Comparison of ENCODE assay signal across 21 cellular contexts in the genomic region with DNA sequence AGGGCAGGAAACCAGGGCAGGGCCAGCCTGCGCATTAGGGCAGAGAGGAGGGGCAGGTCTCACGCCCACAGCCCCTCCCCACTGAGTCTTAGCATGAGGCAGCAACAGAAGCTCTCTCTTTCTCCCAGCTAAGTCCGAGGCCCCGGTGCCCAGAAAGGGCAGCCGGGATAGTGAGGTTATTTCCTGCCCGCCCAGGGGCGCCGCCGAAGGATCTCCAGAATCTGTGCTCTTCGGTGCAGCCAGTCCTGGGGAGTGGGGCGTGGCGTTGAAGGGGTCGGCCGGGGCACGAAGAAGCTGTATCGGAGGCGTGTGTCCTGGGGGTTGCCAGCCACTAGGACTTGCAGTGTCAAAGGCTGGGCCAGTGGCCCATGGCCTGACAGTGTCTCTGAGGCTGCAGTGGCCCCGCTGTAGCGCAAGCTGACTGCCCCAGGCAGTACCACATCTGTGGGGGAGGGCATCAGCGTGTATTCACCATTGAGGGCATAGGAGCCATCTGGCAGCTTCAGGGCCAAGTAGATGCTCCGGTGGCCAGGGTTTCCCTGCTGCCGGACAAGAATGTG. TPM values are rescaled to one million over a fixed set of nuclear protein-coding genes. Genes with fewer than 3 reads are reported as not detected.
DNase-seq lines count a peak whose midpoint lies in the region; ATAC-seq, FAIRE-seq and TF ChIP-seq lines count a peak whose summit lies in the region.
"Had no signal": no experiment of that assay in that cellular context is flagged by ENCODE, and none has a peak within 500 bp of the region (broad histone marks: within the 10 kb centered on the region; RNA-seq: fewer than 3 reads in every experiment).

No MANE protein-coding gene starts in this region.

- TF ChIP-seq CTCF in breast epithelium (IDR thresholded peaks at IDR 0.05) (no peak), MCF 10A (IDR thresholded peaks at IDR 0.05; ENCODE audit: unreplicated experiment) (no peak), omental fat pad (IDR thresholded peaks at IDR 0.05) (no peak)

- peak overlapping the region in 1 of 3 donors; percentile 44 for H3K4me3 ChIP-seq in breast epithelium
- H3K4me3 ChIP-seq: tibial nerve had no signal

- no peaks in the 10 kb centered on the region for H3K9me3 Mint-ChIP-seq in MCF 10A (ENCODE audit: unreplicated experiment)
- no peaks in the 10 kb centered on the region for H3K9me3 Mint-ChIP-seq in activated CD4-positive, alpha-beta memory T cell treated with anti-CD3 and anti-CD28 coated beads, Interleukin-2, amount 10 ng/mL, durations not matched to agents 7 days and 5 days
- H3K9me3 Mint-ChIP-seq: CD8-positive, alpha-beta T cell had no signal

- no peak for FAIRE-seq in GM19239 (lab: Jason Lieb, UNC)

- intact Hi-C loops in breast epithelium (cut with DNase I; ENCODE audit: low total_unique reads) (no loop called here), MCF 10A (cut with micrococcal nuclease) (no loop called here)

- no peak overlapping the region for H3K4me3 Mint-ChIP-seq in MCF 10A (ENCODE audit: unreplicated experiment)
- no peak overlapping the region for H3K4me3 Mint-ChIP-seq in activated CD4-positive, alpha-beta memory T cell treated with anti-CD3 and anti-CD28 coated beads, Interleukin-2, amount 10 ng/mL, durations not matched to agents 7 days and 5 days
- H3K4me3 Mint-ChIP-seq: CD8-positive, alpha-beta T cell; naive thymus-derived CD4-positive, alpha-beta T cell had no signal

- peaks cover 17% of the 10 kb centered on the region for H3K4me1 Mint-ChIP-seq in MCF 10A (ENCODE audit: insufficient read depth, unreplicated experiment)
- H3K4me1 Mint-ChIP-seq in activated CD4-positive, alpha-beta memory T cell treated with anti-CD3 and anti-CD28 coated beads, Interleukin-2, amount 10 ng/mL, durations not matched to agents 7 days and 5 days, result peaks cover 55% of the 10 kb centered on the region

- no peaks in the 10 kb centered on the region for H3K27me3 ChIP-seq in breast epithelium
- H3K27me3 ChIP-seq: tibial nerve had no signal

- CTCF ChIA-PET in MCF 10A (lab: Yijun Ruan, JAX), result interaction anchor here (0.6 to 5.6 kb wide), 27 partner anchors 10 to 708 kb away, joined by 3 to 154 read pairs (median 9); partner anchors contain the start of genes APOA2, CFAP126, FCER1G and NDUFS2
- CTCF ChIA-PET in activated CD4-positive, alpha-beta memory T cell treated with anti-CD3 and anti-CD28 coated beads, Interleukin-2, amount 10 ng/mL, durations not matched to agents 7 days and 5 days (lab: Charles Lee), result interaction anchor here (1.1 to 6.7 kb wide), 14 partner anchors 10 to 191 kb away, joined by 3 to 79 read pairs (median 6); partner anchors contain the start of genes B4GALT3, NDUFS2, PPOX and TOMM40L

- H3K4me1 ChIP-seq in breast epithelium, result peaks cover 0 to 2% of the 10 kb centered on the region in 2 donors

- TF ChIP-seq POLR2A in breast epithelium (IDR thresholded peaks at IDR 0.05), result no peak

- no peaks in the 10 kb centered on the region for H3K36me3 Mint-ChIP-seq in MCF 10A (ENCODE audit: insufficient read depth, unreplicated experiment)
- H3K36me3 Mint-ChIP-seq in activated CD4-positive, alpha-beta memory T cell treated with anti-CD3 and anti-CD28 coated beads, Interleukin-2, amount 10 ng/mL, durations not matched to agents 7 days and 5 days (ENCODE audit: low read depth), result no peaks in the 10 kb centered on the region
- H3K36me3 Mint-ChIP-seq: CD8-positive, alpha-beta T cell had no signal

- H3K27ac Mint-ChIP-seq in MCF 10A (ENCODE audit: low read depth, unreplicated experiment), result no peak overlapping the region
- no peak overlapping the region for H3K27ac Mint-ChIP-seq in activated CD4-positive, alpha-beta memory T cell treated with anti-CD3 and anti-CD28 coated beads, Interleukin-2, amount 10 ng/mL, durations not matched to agents 7 days and 5 days
- H3K27ac Mint-ChIP-seq: CD8-positive, alpha-beta T cell had no signal

- no peak for ATAC-seq in omental fat pad (ENCODE audit: low FRiP score)
- ATAC-seq: CD8-positive, alpha-beta T cell; HCT116; naive thymus-derived CD4-positive, alpha-beta T cell had no signal

- H3K36me3 ChIP-seq in breast epithelium, result no peaks in the 10 kb centered on the region

- BruUV-seq in MCF 10A (replicated peaks; lab: Mats Ljungman, UMichigan), result no TSS peak

- H3K27ac ChIP-seq in breast epithelium (peak overlapping the region; percentile 25 to 74), temporal lobe (ENCODE audit: low read depth, low read length) (peak overlapping the region; percentile 47)

- no peaks in the 10 kb centered on the region for H3K9me3 ChIP-seq in breast epithelium
- H3K9me3 ChIP-seq: tibial nerve had no signal

- DNase-seq in breast epithelium (ENCODE audit: low spot score in 2 of 2) (no peak), MCF 10A (ENCODE audit: unreplicated experiment) (no peak), NCI-H69 (lab: John Stamatoyannopoulos, UW) (peak; percentile 68), islet precursor cell (peak; percentile 56), GM19239 (ENCODE audit: insufficient read length, low spot score) (no peak), omental fat pad (ENCODE audit: low spot score) (no peak)
- no peak for DNase-seq in activated CD4-positive, alpha-beta memory T cell treated with anti-CD3 and anti-CD28 coated beads, Interleukin-2, amount 10 ng/mL, durations not matched to agents 7 days and 5 days
- DNase-seq: ACHN; activated effector memory CD4-positive, alpha-beta T cell treated with Interleukin-2 at 50 U/mL for 16 hours; CD8-positive, alpha-beta T cell; effector CD8-positive, alpha-beta T cell; glutamatergic neuron; mammary epithelial cell; MV-4-11; naive thymus-derived CD4-positive, alpha-beta T cell; NCI-H2081; NCI-H526; stimulated activated CD4-positive, alpha-beta T cell treated with anti-CD3 and anti-CD28 coated beads, Interleukin-12 subunit alpha, Interleukin-12 subunit beta, amount 100 ng/mL, for 4 hours had no signal

- POLR2A ChIA-PET in MCF 10A (lab: Yijun Ruan, JAX), result interaction anchor here (0.8 to 4.0 kb wide), 4 partner anchors 9 to 78 kb away, joined by 3 to 38 read pairs (median 6); partner anchors contain the start of genes B4GALT3 and NDUFS2
- POLR2A ChIA-PET in activated CD4-positive, alpha-beta memory T cell treated with anti-CD3 and anti-CD28 coated beads, Interleukin-2, amount 10 ng/mL, durations not matched to agents 7 days and 5 days (lab: Charles Lee), result interaction anchor here (1.0 to 4.3 kb wide), 8 partner anchors 9 to 145 kb away, joined by 3 to 49 read pairs (median 8); partner anchors contain the start of genes B4GALT3, NDUFS2, PPOX and TOMM40L

- no peaks in the 10 kb centered on the region for H3K27me3 Mint-ChIP-seq in MCF 10A (ENCODE audit: insufficient read depth, unreplicated experiment)
- no peaks in the 10 kb centered on the region for H3K27me3 Mint-ChIP-seq in activated CD4-positive, alpha-beta memory T cell treated with anti-CD3 and anti-CD28 coated beads, Interleukin-2, amount 10 ng/mL, durations not matched to agents 7 days and 5 days
- H3K27me3 Mint-ChIP-seq: naive thymus-derived CD4-positive, alpha-beta T cell had no signal

RNA-seq across cellular contexts. Expression of gene ADAMTS4, which starts 7.8 kb away (rescaled TPM):
- 10 to 100 TPM in 2 of 3 donors, 1 to 10 TPM in 1; 4.8 to 85.5 (median 24.6) TPM for total RNA-seq in breast epithelium
- not detected in 2 replicates for total RNA-seq in MCF 10A (2022)
- total RNA-seq in temporal lobe, result 0.49 TPM
- total RNA-seq in activated CD4-positive, alpha-beta memory T cell treated with anti-CD3 and anti-CD28 coated beads, Interleukin-2, amount 10 ng/mL, durations not matched to agents 7 days and 5 days, result 1 to 10 TPM in 1 of 2 experiments, under 1 TPM in 1; 0.83 to 1.2 TPM
- 100 to 1,000 TPM in 2 of 4 donors, 10 to 100 TPM in 2; 38.5 to 238 (median 121) TPM for total RNA-seq in omental fat pad

RNA-seq across cellular contexts. Expression of gene NDUFS2, which starts 11.1 kb away (rescaled TPM):
- 100 to 1,000 TPM; 102 to 129 (median 116) TPM for total RNA-seq in breast epithelium
- 139 and 149 TPM in 2 replicates for total RNA-seq in MCF 10A (2022)
- 129 TPM for total RNA-seq in temporal lobe
- total RNA-seq in activated CD4-positive, alpha-beta memory T cell treated with anti-CD3 and anti-CD28 coated beads, Interleukin-2, amount 10 ng/mL, durations not matched to agents 7 days and 5 days, result 10 to 100 TPM; 83.0 to 87.3 TPM
- total RNA-seq in omental fat pad, result 100 to 1,000 TPM in 3 of 4 donors, 10 to 100 TPM in 1; 89.4 to 136 (median 122) TPM

RNA-seq across cellular contexts. Expression of gene B4GALT3, which starts 13.7 kb away (rescaled TPM):
- total RNA-seq in breast epithelium, result 10 to 100 TPM; 23.4 to 41.3 (median 29.4) TPM
- 50.0 and 51.7 TPM in 2 replicates for total RNA-seq in MCF 10A (2022)
- total RNA-seq in temporal lobe, result 16.2 TPM
- 10 to 100 TPM; 55.0 to 56.7 TPM for total RNA-seq in activated CD4-positive, alpha-beta memory T cell treated with anti-CD3 and anti-CD28 coated beads, Interleukin-2, amount 10 ng/mL, durations not matched to agents 7 days and 5 days
- 10 to 100 TPM; 20.6 to 50.7 (median 37.1) TPM for total RNA-seq in omental fat pad

RNA-seq across cellular contexts. Expression of gene FCER1G, which starts 24.1 kb away (rescaled TPM):
- total RNA-seq in breast epithelium, result 100 to 1,000 TPM in 1 of 3 donors, 10 to 100 TPM in 2; 40.3 to 153 (median 70.1) TPM
- 1.0 and 2.1 TPM in 2 replicates for total RNA-seq in MCF 10A (2022)
- 1.2 TPM for total RNA-seq in temporal lobe
- 1 to 10 TPM; 1.1 to 1.3 TPM for total RNA-seq in activated CD4-positive, alpha-beta memory T cell treated with anti-CD3 and anti-CD28 coated beads, Interleukin-2, amount 10 ng/mL, durations not matched to agents 7 days and 5 days
- total RNA-seq in omental fat pad, result 100 to 1,000 TPM in 3 of 4 donors, 10 to 100 TPM in 1; 96.3 to 346 (median 179) TPM

RNA-seq across cellular contexts. Expression of gene PPOX, which starts 24.8 kb away (rescaled TPM):
- total RNA-seq in breast epithelium, result 10 to 100 TPM; 19.5 to 26.8 (median 25.2) TPM
- total RNA-seq in MCF 10A (2022), result 30.3 and 32.4 TPM in 2 replicates
- 16.5 TPM for total RNA-seq in temporal lobe
- total RNA-seq in activated CD4-positive, alpha-beta memory T cell treated with anti-CD3 and anti-CD28 coated beads, Interleukin-2, amount 10 ng/mL, durations not matched to agents 7 days and 5 days, result 10 to 100 TPM; 32.9 to 33.2 TPM
- total RNA-seq in omental fat pad, result 10 to 100 TPM; 12.5 to 28.4 (median 13.8) TPM

Comparison
In these comparisons a context has a peak if more than half of its experiments do, and no peak if none do; other contexts are left out.
1. DNase-seq: peak in NCI-H69 (single experiment) and islet precursor cell (single experiment); none in breast epithelium (0 of 2), MCF 10A (single experiment), GM19239 (single experiment), activated CD4-positive, alpha-beta memory T cell treated with anti-CD3 and anti-CD28 coated beads, Interleukin-2, amount 10 ng/mL, durations not matched to agents 7 days and 5 days (single experiment) and omental fat pad (single experiment).